31 cellular contexts compared by ENCODE assay signal in the genomic region with DNA sequence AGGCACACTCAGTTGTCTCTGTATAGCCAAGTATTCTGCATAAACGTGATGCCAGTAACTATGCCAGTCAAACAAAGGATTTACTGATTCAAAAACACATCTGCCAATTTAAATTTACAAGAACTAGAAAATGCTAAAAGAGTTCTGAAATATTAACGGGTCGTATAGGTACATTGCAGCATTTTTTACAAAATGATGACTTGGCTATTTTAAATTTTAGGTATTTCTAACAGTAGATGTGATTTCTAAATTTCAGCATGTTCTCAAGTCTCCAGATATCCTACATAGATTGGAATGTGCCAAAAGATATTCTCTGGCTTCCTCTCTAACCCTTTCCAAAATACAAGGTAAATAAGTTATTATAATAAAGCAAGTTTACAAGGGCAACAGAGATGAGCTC.
"Had no signal": no experiment of that assay in that cellular context is flagged by ENCODE, and none has a peak within 500 bp of the region (broad histone marks: within the 10 kb centered on the region; RNA-seq: fewer than 3 reads in every experiment).

No MANE protein-coding gene starts in this region.

- H3K9me3 ChIP-seq: SJCRH30 had no signal

- H3K27ac ChIP-seq: PC-9, RWPE1, SJCRH30, SK-N-MC had no signal

- H3K4me1 ChIP-seq: SJCRH30 had no signal

- H3K36me3 ChIP-seq: SJCRH30 had no signal

- H3K4me3 ChIP-seq: PC-9, SJCRH30, SK-N-MC had no signal

- DNase-seq: NCI-H1048, NCI-H1092 treated with DMSO at 0.1 percent for 48 hours, NCI-H1105 treated with DMSO at 0.1 percent for 48 hours, NCI-H1417, NCI-H1436, NCI-H146, NCI-H1694, NCI-H187, NCI-H1930, NCI-H2029 treated with DMSO at 0.1 percent for 48 hours, NCI-H2081 treated with DMSO at 0.1 percent for 48 hours, NCI-H2107, NCI-H2171, NCI-H226, NCI-H446 treated with DMSO at 0.1 percent for 48 hours, NCI-H510A, NCI-H524, NCI-H69, NCI-H748 treated with DMSO at 0.1 percent for 48 hours, NCI-H82, PC-9, SHP77, SIG-M5, SJCRH30, T-cell had no signal

- ATAC-seq: Panc1, Right ventricle myocardium inferior, SK-N-SH treated with all-trans-retinoic acid at 6 μM for 48 hours, T-cell had no signal

- FAIRE-seq: RCC 7860 had no signal

- H2AFZ ChIP-seq: PC-9 had no signal

- H3K4me2 ChIP-seq: PC-9 had no signal
